15 cellular contexts compared by ENCODE assay signal in genomic region chrX:103396186-103396585, GRCh38.
DNase-seq lines count a peak whose midpoint lies in the region; ATAC-seq and TF ChIP-seq lines count a peak whose summit lies in the region.
"Had no signal": no experiment of that assay in that cellular context is flagged by ENCODE, and none has a peak within 500 bp of the region (broad histone marks: within the 10 kb centered on the region; RNA-seq: fewer than 3 reads in every experiment).

No MANE protein-coding gene starts in this region.

- H3K4me3 ChIP-seq in ACC112 (ENCODE audit: low read depth, low read length) (no peak overlapping the region), HEK293 (ENCODE audit: low read depth, low read length) (no peak overlapping the region)
- H3K4me3 ChIP-seq: sigmoid colon, upper lobe of left lung had no signal

- DNase-seq in amniotic stem cell (lab: John Stamatoyannopoulos, UW) (peak; percentile 0), kidney glomerular epithelial cell (lab: John Stamatoyannopoulos, UW) (peak; percentile 12), NCI-H510A treated with DMSO at 0.1 percent for 48 hours (lab: John Stamatoyannopoulos, UW) (no peak)
- DNase-seq: activated CD4-positive, CD25-positive, alpha-beta regulatory T cell treated with anti-CD3 and anti-CD28 coated beads, Interleukin-2, amount 50 U/mL, for 72 hours; activated naive CD4-positive, alpha-beta T cell treated with Interleukin-2 at 50 U/mL for 16 hours; NCI-H1105; Right ventricle myocardium superior; sigmoid colon; upper lobe of left lung had no signal

- H2AFZ ChIP-seq in ACC112 (ENCODE audit: low read length, unreplicated experiment): peak overlapping the region; percentile 62

- no peaks in the 10 kb centered on the region for H3K9me3 Mint-ChIP-seq in stimulated activated memory B cell treated with anti-CD40 and anti-IgM and Interleukin-4, amounts not matched to agents 10 μg/mL and 1 μg/mL and 100 μg/mL, for 72 hours

- no peaks in the 10 kb centered on the region for H3K79me2 ChIP-seq in ACC112 (ENCODE audit: control insufficient read depth, insufficient read depth, low read length, unreplicated experiment)

- H3K36me3 ChIP-seq in ACC112 (ENCODE audit: insufficient read depth, low read length) (no peaks in the 10 kb centered on the region), HEK293 (ENCODE audit: control insufficient read depth in 2 of 2, insufficient read depth in 1 of 2, low read length in 2 of 2) (no peaks in the 10 kb centered on the region)
- H3K36me3 ChIP-seq: sigmoid colon, upper lobe of left lung had no signal

- no peaks in the 10 kb centered on the region for H3K4me1 Mint-ChIP-seq in stimulated activated memory B cell treated with anti-CD40 and anti-IgM and Interleukin-4, amounts not matched to agents 10 μg/mL and 1 μg/mL and 100 μg/mL, for 72 hours
- H3K4me1 Mint-ChIP-seq: IgD-negative memory B cell had no signal

- no peak overlapping the region for H3K27ac Mint-ChIP-seq in stimulated activated memory B cell treated with anti-CD40 and anti-IgM and Interleukin-4, amounts not matched to agents 10 μg/mL and 1 μg/mL and 100 μg/mL, for 72 hours
- H3K27ac Mint-ChIP-seq: IgD-negative memory B cell had no signal

- POLR2A ChIA-PET in HEK293 (lab: Yijun Ruan, JAX): no interaction called here

- no peak overlapping the region for H3K4me3 Mint-ChIP-seq in stimulated activated memory B cell treated with anti-CD40 and anti-IgM and Interleukin-4, amounts not matched to agents 10 μg/mL and 1 μg/mL and 100 μg/mL, for 72 hours
- H3K4me3 Mint-ChIP-seq: IgD-negative memory B cell had no signal

- H3K9me3 ChIP-seq in HEK293 (ENCODE audit: control insufficient read depth, insufficient read depth, low read depth, low read length): no peaks in the 10 kb centered on the region
- H3K9me3 ChIP-seq: sigmoid colon, upper lobe of left lung had no signal

- no peaks in the 10 kb centered on the region for H3K27me3 ChIP-seq in ACC112 (ENCODE audit: insufficient read depth, low read length)
- H3K27me3 ChIP-seq: sigmoid colon, upper lobe of left lung had no signal

- CTCF ChIA-PET in HEK293 (lab: Yijun Ruan, JAX): no interaction called here

- H3K27ac ChIP-seq in ACC112 (ENCODE audit: low read depth, low read length) (peak overlapping the region; percentile 99), HEK293 (ENCODE audit: extremely low read depth, low read depth, low read length) (no peak overlapping the region)
- H3K27ac ChIP-seq: sigmoid colon, upper lobe of left lung had no signal

- no peak for TF ChIP-seq POLR2A in GM18505 (IDR thresholded peaks at IDR 0.05; ENCODE audit: borderline replicate concordance, extremely low read depth, insufficient read depth, insufficient read length)

- no peak for TF ChIP-seq CTCF in HEK293 (tag by site-specific recombination; IDR thresholded peaks at IDR 0.05)

- ATAC-seq in stimulated activated memory B cell treated with anti-CD40 and anti-IgM and Interleukin-4, amounts not matched to agents 10 μg/mL and 1 μg/mL and 100 μg/mL, for 72 hours: no peak
- ATAC-seq in GM18505 (IDR thresholded peaks at IDR 0.05; ENCODE audit: unreplicated experiment) (no peak), GM21367 (IDR thresholded peaks at IDR 0.05; ENCODE audit: unreplicated experiment) (no peak)

- H3K27me3 Mint-ChIP-seq in stimulated activated memory B cell treated with anti-CD40 and anti-IgM and Interleukin-4, amounts not matched to agents 10 μg/mL and 1 μg/mL and 100 μg/mL, for 72 hours: peaks cover under 1% of the 10 kb centered on the region

- H3K36me3 Mint-ChIP-seq in stimulated activated memory B cell treated with anti-CD40 and anti-IgM and Interleukin-4, amounts not matched to agents 10 μg/mL and 1 μg/mL and 100 μg/mL, for 72 hours: no peaks in the 10 kb centered on the region
- H3K36me3 Mint-ChIP-seq: IgD-negative memory B cell had no signal

- H3K4me1 ChIP-seq in ACC112 (ENCODE audit: control insufficient read depth, insufficient read depth, low read length, unreplicated experiment): peaks cover 44% of the 10 kb centered on the region
- no peaks in the 10 kb centered on the region for H3K4me1 ChIP-seq in HEK293 (ENCODE audit: control insufficient read depth, insufficient read depth, low read length)
- H3K4me1 ChIP-seq: sigmoid colon, upper lobe of left lung had no signal

TF ChIP-seq in HEK293, 187 proteins besides CTCF, POLR2A, EP300 and RAD21:
- TF ChIP-seq ZNF223 (tag by site-specific recombination; IDR thresholded peaks at IDR 0.05) (no peak), YY1 (tag by site-specific recombination; IDR thresholded peaks at IDR 0.05) (no peak), ZNF600 (tag by site-specific recombination; IDR thresholded peaks at IDR 0.05) (no peak), ZFHX2 (tag by site-specific recombination; conservative IDR thresholded peaks at IDR 0.05) (peak; percentile 76), EGR2 (tag by site-specific recombination; IDR thresholded peaks at IDR 0.05; ENCODE audit: low read depth) (peak; percentile 71)
TF ChIP-seq in HEK293: peak in this region for 2.
